In genomic region chr11:2402106-2402505, GRCh38 we compare ENCODE assay signal across 13 cellular contexts. TPM values are rescaled to one million over a fixed set of nuclear protein-coding genes. Genes with fewer than 3 reads are reported as not detected.
DNase-seq lines count a peak whose midpoint lies in the region; ATAC-seq, FAIRE-seq and TF ChIP-seq lines count a peak whose summit lies in the region.
"Had no signal": no experiment of that assay in that cellular context is flagged by ENCODE, and none has a peak within 500 bp of the region (broad histone marks: within the 10 kb centered on the region; RNA-seq: fewer than 3 reads in every experiment).

No MANE protein-coding gene starts in this region.

- H3K79me2 ChIP-seq in KMS-11 (ENCODE audit: insufficient read depth, low read depth) (peaks cover 17% of the 10 kb centered on the region; the same call in 1 of the 2 replicates), GM12878 (ENCODE audit: control insufficient read depth, insufficient read depth, low read length) (peaks cover 24% of the 10 kb centered on the region)

- no TSS peak for BruUV-seq in GM12878 (replicated peaks; lab: Mats Ljungman, UMichigan)

- WGBS in GM12878 (ENCODE audit: insufficient coverage, insufficient replicate concordance, low lambda C conversion rate, missing lambda C conversion rate): 93% methylated on average over 12 of the region's 13 CpGs

- peaks cover 0 to 26% (median 9%) of the 10 kb centered on the region in 4 donors for H3K4me1 Mint-ChIP-seq in CD4-positive, CD25-positive, alpha-beta regulatory T cell
- H3K4me1 Mint-ChIP-seq in naive thymus-derived CD4-positive, alpha-beta T cell: peaks cover 0 to 28% (median 16%) of the 10 kb centered on the region in 7 donors

- H3K9me3 Mint-ChIP-seq in CD4-positive, CD25-positive, alpha-beta regulatory T cell: no peaks in the 10 kb centered on the region
- no peaks in the 10 kb centered on the region for H3K9me3 Mint-ChIP-seq in naive thymus-derived CD4-positive, alpha-beta T cell

- H3K4me1 ChIP-seq in CD4-positive, CD25-positive, alpha-beta regulatory T cell (ENCODE audit: control insufficient read depth, insufficient read depth, low read length, poor library complexity, severe bottlenecking): peaks cover 21% of the 10 kb centered on the region
- H3K4me1 ChIP-seq in KMS-11 (ENCODE audit: low read depth, poor library complexity, severe bottlenecking) (peaks cover 6% of the 10 kb centered on the region), GM12878 (ENCODE audit: control insufficient read depth, insufficient read depth, low read length) (peaks cover 10% of the 10 kb centered on the region)
- H3K4me1 ChIP-seq in naive thymus-derived CD4-positive, alpha-beta T cell (ENCODE audit: control insufficient read depth in 2 of 2, insufficient read depth in 2 of 2, low read length in 2 of 2): peaks cover 19 to 22% of the 10 kb centered on the region in 2 donors

- no peak for TF ChIP-seq RAD21 in GM12878 (IDR thresholded peaks at IDR 0.05; ENCODE audit: insufficient read depth, low read depth, low read length)

- SMC1A ChIA-PET in GM12878 (lab: Charles Lee; ENCODE audit: uncharacterized antibody, unreplicated experiment): no interaction called here

- H3K27ac ChIP-seq in CD4-positive, CD25-positive, alpha-beta regulatory T cell (ENCODE audit: insufficient read depth, low read length, poor library complexity, severe bottlenecking): no peak overlapping the region
- no peak overlapping the region for H3K27ac ChIP-seq in KMS-11
- no peak overlapping the region for H3K27ac ChIP-seq in GM12878 (ENCODE audit: control insufficient read depth, insufficient read depth)
- no peak overlapping the region for H3K27ac ChIP-seq in naive thymus-derived CD4-positive, alpha-beta T cell (ENCODE audit: low read depth, low read length)
- H3K27ac ChIP-seq in substantia nigra (ENCODE audit: low read depth, low read length, poor library complexity, severe bottlenecking): no peak overlapping the region
- H3K27ac ChIP-seq: parathyroid adenoma had no signal

- no peak for TF ChIP-seq EP300 in GM12878 (IDR thresholded peaks at IDR 0.05; ENCODE audit: borderline replicate concordance in 1 of 2, control insufficient read depth in 1 of 2, low read depth in 2 of 2, low read length in 2 of 2)

- TF ChIP-seq POLR2A in GM12878 (IDR thresholded peaks at IDR 0.05; ENCODE audit: low read depth, low read length): 0 out of 2 replicates have a peak, but pooled peaks have one; percentile 24

- RAD21 ChIA-PET in GM12878 (lab: Charles Lee; ENCODE audit: unreplicated experiment): interaction anchor here (0.6 kb wide), 1 partner anchor 620 kb away, joined by 3 read pairs; no protein-coding TSS in a partner anchor

- H4K20me1 ChIP-seq in KMS-11 (ENCODE audit: insufficient read depth): no peaks in the 10 kb centered on the region
- H4K20me1 ChIP-seq in GM12878 (ENCODE audit: control insufficient read depth, insufficient read depth): no peaks in the 10 kb centered on the region

- no peak overlapping the region for H2AFZ ChIP-seq in KMS-11 (ENCODE audit: low read depth)
- H2AFZ ChIP-seq in GM12878 (ENCODE audit: control insufficient read depth, low read depth, low read length): no peak overlapping the region
- H2AFZ ChIP-seq: parathyroid adenoma had no signal

- in situ Hi-C loops in GM12878 (cut with MboI): no loop called here

- peaks cover 21% of the 10 kb centered on the region for H3K36me3 ChIP-seq in CD4-positive, CD25-positive, alpha-beta regulatory T cell (ENCODE audit: control insufficient read depth, insufficient read depth, low read length)
- H3K36me3 ChIP-seq in KMS-11 (ENCODE audit: insufficient read depth) (no peaks in the 10 kb centered on the region), GM12878 (ENCODE audit: control insufficient read depth in 2 of 2, insufficient read depth in 2 of 2, low read length in 1 of 2) (peaks cover 4 to 5% of the 10 kb centered on the region in 2 experiments; a peak in 3 of 4 replicates)
- H3K36me3 ChIP-seq in naive thymus-derived CD4-positive, alpha-beta T cell (ENCODE audit: control insufficient read depth in 2 of 3, insufficient read depth in 3 of 3, low read length in 3 of 3): peaks cover 0 to 38% (median 0%) of the 10 kb centered on the region in 3 experiments

- TF ChIP-seq CTCF in KMS-11 (conservative IDR thresholded peaks at IDR 0.05; ENCODE audit: low read depth, low read length) (no peak), GM12878 (IDR thresholded peaks at IDR 0.05 in 2 of 3, conservative IDR thresholded peaks at IDR 0.05 in 1 of 3; ENCODE audit: control insufficient read depth in 2 of 3, extremely low read depth in 1 of 3, insufficient read depth in 1 of 3, low read depth in 3 of 3, low read length in 3 of 3) (no peak)

- POLR2A ChIA-PET in GM12878 (lab: Charles Lee): no interaction called here
- POLR2A ChIA-PET in naive thymus-derived CD4-positive, alpha-beta T cell (lab: Charles Lee): interaction anchor here (3.5 kb wide), 1 partner anchor 100 kb away, joined by 27 read pairs; the partner anchor contains the start of genes C11orf21 and TSPAN32

- FAIRE-seq in GM12878 (lab: Jason Lieb, UNC): no peak
- no peak for FAIRE-seq in GM19239 (lab: Jason Lieb, UNC)

- peak overlapping the region; percentile 79; the same call in 1 of the 2 replicates for H3K4me2 ChIP-seq in KMS-11
- H3K4me2 ChIP-seq in GM12878 (ENCODE audit: control insufficient read depth, insufficient read depth): peak overlapping the region; percentile 93

- intact Hi-C loops in GM12878 (cut with micrococcal nuclease; ENCODE audit: unreplicated experiment): loop anchor here (5.0 kb wide), 1 partner anchor 550 kb away; the partner anchor contains the start of gene LSP1
- intact Hi-C loops in naive thymus-derived CD4-positive, alpha-beta T cell (cut with micrococcal nuclease): loop anchor here (5.0 to 10.0 kb wide), 2 partner anchors 830 to 1087 kb away; partner anchors contain the start of gene DUSP8 (in 1 of the 2)

- no peaks in the 10 kb centered on the region for H3K27me3 Mint-ChIP-seq in CD4-positive, CD25-positive, alpha-beta regulatory T cell
- H3K27me3 Mint-ChIP-seq in naive thymus-derived CD4-positive, alpha-beta T cell: peaks cover 0 to 2% (median 0%) of the 10 kb centered on the region in 5 donors

- H3K4me3 Mint-ChIP-seq in CD4-positive, CD25-positive, alpha-beta regulatory T cell: peak overlapping the region; percentile 91 to 97 (median 94)
- peak overlapping the region; percentile 87 to 97 (median 92) for H3K4me3 Mint-ChIP-seq in naive thymus-derived CD4-positive, alpha-beta T cell

- H3K36me3 Mint-ChIP-seq in CD4-positive, CD25-positive, alpha-beta regulatory T cell: peaks cover 1% of the 10 kb centered on the region
- H3K36me3 Mint-ChIP-seq in naive thymus-derived CD4-positive, alpha-beta T cell: peaks cover 0 to 10% (median 0%) of the 10 kb centered on the region in 5 donors

- H3K27me3 ChIP-seq in CD4-positive, CD25-positive, alpha-beta regulatory T cell (ENCODE audit: control insufficient read depth, insufficient read depth, low read length): no peaks in the 10 kb centered on the region
- H3K27me3 ChIP-seq in KMS-11 (ENCODE audit: insufficient read depth, low read depth) (peaks cover 7% of the 10 kb centered on the region), GM12878 (replicated peaks in 1 of 2; ENCODE audit: control insufficient read depth in 2 of 2, insufficient read depth in 2 of 2, low read length in 1 of 2) (no peaks in the 10 kb centered on the region)
- H3K27me3 ChIP-seq in naive thymus-derived CD4-positive, alpha-beta T cell (ENCODE audit: control insufficient read depth in 2 of 2, insufficient read depth in 2 of 2, low read length in 2 of 2): no peaks in the 10 kb centered on the region
- H3K27me3 ChIP-seq: heart right ventricle had no signal

- ATAC-seq in CD4-positive, CD25-positive, alpha-beta regulatory T cell (ENCODE audit: low read depth in 2 of 2): no peak
- ATAC-seq in GM12878 (no peak), GM18502 (IDR thresholded peaks at IDR 0.05; ENCODE audit: poor library complexity, unreplicated experiment) (no peak)
- no peak for ATAC-seq in naive thymus-derived CD4-positive, alpha-beta T cell
- ATAC-seq: heart right ventricle had no signal

- no peak for DNase-seq in CD4-positive, CD25-positive, alpha-beta regulatory T cell
- DNase-seq in GM12878 (ENCODE audit: low read depth, low spot score) (no peak), NCI-H1694 (lab: John Stamatoyannopoulos, UW) (no peak), GM19239 (ENCODE audit: insufficient read length, low spot score) (no peak), substantia nigra (lab: John Stamatoyannopoulos, UW) (no peak)
- no peak for DNase-seq in naive thymus-derived CD4-positive, alpha-beta T cell
- DNase-seq: amniotic stem cell, GDM1, heart right ventricle, NCI-H2081 had no signal

- no peaks in the 10 kb centered on the region for H3K9me3 ChIP-seq in CD4-positive, CD25-positive, alpha-beta regulatory T cell (ENCODE audit: control insufficient read depth in 2 of 2, low read length in 2 of 2)
- H3K9me3 ChIP-seq in GM12878 (replicated peaks; ENCODE audit: control insufficient read depth, insufficient read depth, low read length): no peaks in the 10 kb centered on the region
- no peaks in the 10 kb centered on the region for H3K9me3 ChIP-seq in naive thymus-derived CD4-positive, alpha-beta T cell (ENCODE audit: control insufficient read depth in 2 of 3, low read length in 3 of 3)
- H3K9me3 ChIP-seq: heart right ventricle had no signal

- no peak overlapping the region for H3K4me3 ChIP-seq in CD4-positive, CD25-positive, alpha-beta regulatory T cell (ENCODE audit: low read depth, low read length)
- H3K4me3 ChIP-seq in KMS-11 (IDR thresholded peaks at IDR 0.05; ENCODE audit: insufficient read depth, low read depth, low read length) (no peak overlapping the region), GM12878 (peak overlapping the region; percentile 92; the same call in 1 of the 2 replicates)
- no peak overlapping the region for H3K4me3 ChIP-seq in naive thymus-derived CD4-positive, alpha-beta T cell (ENCODE audit: low read length)

- peak overlapping the region in 2 of 3 donors; percentile 26 to 71 for H3K27ac Mint-ChIP-seq in CD4-positive, CD25-positive, alpha-beta regulatory T cell
- peak overlapping the region in 5 of 9 donors; percentile 12 to 95 (median 70) for H3K27ac Mint-ChIP-seq in naive thymus-derived CD4-positive, alpha-beta T cell

- CTCF ChIA-PET in GM12878 (lab: Yijun Ruan, JAX): interaction anchor here (5.1 kb wide), 1 partner anchor 97 kb away, joined by 37 read pairs; no protein-coding TSS in a partner anchor
- CTCF ChIA-PET in naive thymus-derived CD4-positive, alpha-beta T cell (lab: Charles Lee): interaction anchor here (1.0 kb wide), 1 partner anchor 19 kb away, joined by 3 read pairs; no protein-coding TSS in a partner anchor

- no peak overlapping the region; the same call in 1 of the 2 replicates for H3K9ac ChIP-seq in KMS-11
- H3K9ac ChIP-seq in GM12878 (ENCODE audit: control insufficient read depth, insufficient read depth, low read length): 0 out of 2 replicates have a peak overlapping the region, but pooled peaks have one; percentile 81
- H3K9ac ChIP-seq: parathyroid adenoma had no signal

RNA-seq across cellular contexts. Expression of gene TSSC4, which starts 1.6 kb away (rescaled TPM):
- total RNA-seq in CD4-positive, CD25-positive, alpha-beta regulatory T cell: 59.6 TPM
- 10 to 100 TPM; 68.5 to 97.4 (median 76.9) TPM for polyA plus RNA-seq in CD4-positive, CD25-positive, alpha-beta regulatory T cell
- 17.2 and 17.7 TPM in 2 replicates for total RNA-seq in GM12878 (2013; cell fraction: nucleolus; rRNA removed)
- 49.0 and 52.2 TPM in 2 replicates for total RNA-seq in GM12878 (2014; rRNA removed)
- total RNA-seq in GM12878 (2014; rRNA removed; fragmentation: Illumina TruSeq; extraction: Trizol): 15.9 and 19.0 TPM in 2 replicates
- total RNA-seq in GM12878 (2021): 52.6 and 55.4 TPM in 2 replicates
- polyA plus RNA-seq in GM12878 (2011; ENCODE audit: low read depth): 5.7 TPM
- 6.4 and 14.7 TPM in 2 replicates for polyA plus RNA-seq in GM12878 (2011; rRNA removed)
- polyA plus RNA-seq in GM12878 (2011; cell fraction: cytosol; rRNA removed): 21.9 and 41.0 TPM in 2 replicates
- 62.3 and 80.7 TPM in 2 replicates for polyA plus RNA-seq in GM12878 (2011; cell fraction: nucleus; rRNA removed)
- polyA plus RNA-seq in GM12878 (2012): 21.8 and 26.7 TPM in 2 replicates
- 0.36 and 5.3 TPM in 2 replicates for polyA plus RNA-seq in GM12878 (2014; fragmentation: Illumina TruSeq; extraction: Trizol)
- polyA plus RNA-seq in GM12878 (2014; fragmentation: Nextera tagmentation; extraction: Ambion mirVana): 1 to 10 TPM in 1 of 2 experiments, under 1 TPM in 1; 0.69 to 5.3 TPM
- 32.3 and 43.8 TPM in 2 replicates for polyA plus RNA-seq in GM12878 (2014; rRNA removed)
- 10 to 100 TPM; 62.8 to 70.1 TPM for polyA plus RNA-seq in GM12878 (2016; fragmentation: Nextera tagmentation; extraction: Ambion mirVana)
- polyA minus RNA-seq in GM12878 (2011; rRNA and poly(A)+ RNA removed): 11.3 and 24.7 TPM in 2 replicates
- polyA minus RNA-seq in GM12878 (2011; cell fraction: cytosol; rRNA and poly(A)+ RNA removed): 13.5 and 18.3 TPM in 2 replicates
- 20.7 and 40.5 TPM in 2 replicates for polyA minus RNA-seq in GM12878 (2011; cell fraction: nucleus; rRNA and poly(A)+ RNA removed)
- total RNA-seq in naive thymus-derived CD4-positive, alpha-beta T cell: 10 to 100 TPM; 43.6 to 55.0 (median 50.9) TPM
- polyA plus RNA-seq in naive thymus-derived CD4-positive, alpha-beta T cell: 10 to 100 TPM; 51.7 to 83.7 TPM

RNA-seq across cellular contexts. Expression of gene CD81, which starts 25.0 kb away (rescaled TPM):
- total RNA-seq in CD4-positive, CD25-positive, alpha-beta regulatory T cell: 156 TPM
- polyA plus RNA-seq in CD4-positive, CD25-positive, alpha-beta regulatory T cell: 10 to 100 TPM; 13.2 to 35.4 (median 16.2) TPM
- 117 and 127 TPM in 2 replicates for total RNA-seq in GM12878 (2013; cell fraction: nucleolus; rRNA removed)
- total RNA-seq in GM12878 (2014; rRNA removed) (58.2 and 59.2 TPM in 2 replicates), GM12878 (2014; rRNA removed; fragmentation: Illumina TruSeq; extraction: Trizol) (48.9 and 55.3 TPM in 2 replicates), GM12878 (2021) (145 TPM in 2 replicates)
- polyA plus RNA-seq in GM12878 (2011; ENCODE audit: low read depth): 105 TPM
- polyA plus RNA-seq in GM12878 (2011; rRNA removed) (55.2 and 106 TPM in 2 replicates), GM12878 (2014; fragmentation: Illumina TruSeq; extraction: Trizol) (49.0 and 99.3 TPM in 2 replicates), GM12878 (2014; fragmentation: Nextera tagmentation; extraction: Ambion mirVana) (1 to 10 TPM; 2.0 to 7.8 TPM), GM12878 (2014; rRNA removed) (118 and 139 TPM in 2 replicates), GM12878 (2016; fragmentation: Nextera tagmentation; extraction: Ambion mirVana) (10 to 100 TPM; 18.1 to 24.1 TPM)
- polyA plus RNA-seq in GM12878 (2011; cell fraction: cytosol; rRNA removed): 215 and 249 TPM in 2 replicates
- 252 and 253 TPM in 2 replicates for polyA plus RNA-seq in GM12878 (2011; cell fraction: nucleus; rRNA removed)
- 161 and 203 TPM in 2 replicates for polyA plus RNA-seq in GM12878 (2012)
- 150 and 192 TPM in 2 replicates for polyA minus RNA-seq in GM12878 (2011; rRNA and poly(A)+ RNA removed)
- 81.7 and 85.6 TPM in 2 replicates for polyA minus RNA-seq in GM12878 (2011; cell fraction: cytosol; rRNA and poly(A)+ RNA removed)
- polyA minus RNA-seq in GM12878 (2011; cell fraction: nucleus; rRNA and poly(A)+ RNA removed): 38.2 and 56.5 TPM in 2 replicates
- 100 to 1,000 TPM in 4 of 5 experiments, 10 to 100 TPM in 1; 97.5 to 173 (median 138) TPM for total RNA-seq in naive thymus-derived CD4-positive, alpha-beta T cell
- 10 to 100 TPM; 19.0 to 39.6 TPM for polyA plus RNA-seq in naive thymus-derived CD4-positive, alpha-beta T cell

RNA-seq across cellular contexts. Expression of gene TRPM5, which starts 42.2 kb away (rescaled TPM):
- total RNA-seq in CD4-positive, CD25-positive, alpha-beta regulatory T cell: 0.17 TPM
- not detected for polyA plus RNA-seq in CD4-positive, CD25-positive, alpha-beta regulatory T cell
- total RNA-seq in GM12878 (2013; cell fraction: nucleolus; rRNA removed): not detected in 2 replicates
- total RNA-seq in GM12878 (2014; rRNA removed) (not detected in 2 replicates), GM12878 (2014; rRNA removed; fragmentation: Illumina TruSeq; extraction: Trizol) (not detected in 2 replicates), GM12878 (2021) (not detected in 2 replicates)
- not detected for polyA plus RNA-seq in GM12878 (2011; ENCODE audit: low read depth)
- polyA plus RNA-seq in GM12878 (2011; rRNA removed) (not detected in 2 replicates), GM12878 (2014; fragmentation: Illumina TruSeq; extraction: Trizol) (not detected in 2 replicates), GM12878 (2014; fragmentation: Nextera tagmentation; extraction: Ambion mirVana) (not detected), GM12878 (2014; rRNA removed) (not detected in 2 replicates), GM12878 (2016; fragmentation: Nextera tagmentation; extraction: Ambion mirVana) (not detected)
- polyA plus RNA-seq in GM12878 (2011; cell fraction: cytosol; rRNA removed): not detected in 2 replicates
- polyA plus RNA-seq in GM12878 (2011; cell fraction: nucleus; rRNA removed): not detected in 2 replicates
- not detected in 2 replicates for polyA plus RNA-seq in GM12878 (2012)
- not detected in 2 replicates for polyA minus RNA-seq in GM12878 (2011; rRNA and poly(A)+ RNA removed)
- not detected in 2 replicates for polyA minus RNA-seq in GM12878 (2011; cell fraction: cytosol; rRNA and poly(A)+ RNA removed)
- not detected in 2 replicates for polyA minus RNA-seq in GM12878 (2011; cell fraction: nucleus; rRNA and poly(A)+ RNA removed)
- total RNA-seq in naive thymus-derived CD4-positive, alpha-beta T cell: 1 to 10 TPM in 1 of 5 experiments, under 1 TPM in 4; 0.05 to 1.1 (median 0.73) TPM
- under 1 TPM in 1 of 2 donors, not detected in 1; 0.09 TPM for polyA plus RNA-seq in naive thymus-derived CD4-positive, alpha-beta T cell
- total RNA-seq: heart right ventricle had no signal
- polyA plus RNA-seq: heart right ventricle had no signal

RNA-seq across cellular contexts. Expression of gene KCNQ1, which starts 42.7 kb away (rescaled TPM):
- 13.4 TPM for total RNA-seq in CD4-positive, CD25-positive, alpha-beta regulatory T cell
- polyA plus RNA-seq in CD4-positive, CD25-positive, alpha-beta regulatory T cell: 1 to 10 TPM; 5.5 to 7.9 (median 6.4) TPM
- 0.71 and 0.81 TPM in 2 replicates for total RNA-seq in GM12878 (2013; cell fraction: nucleolus; rRNA removed)
- total RNA-seq in GM12878 (2014; rRNA removed): not detected in 2 replicates
- not detected in 2 replicates for total RNA-seq in GM12878 (2014; rRNA removed; fragmentation: Illumina TruSeq; extraction: Trizol)
- 0.15 and 0.16 TPM in 2 replicates for total RNA-seq in GM12878 (2021)
- not detected for polyA plus RNA-seq in GM12878 (2011; ENCODE audit: low read depth)
- 0.06 and 0.12 TPM in 2 replicates for polyA plus RNA-seq in GM12878 (2011; rRNA removed)
- 0.10 and 0.18 TPM in 2 replicates for polyA plus RNA-seq in GM12878 (2011; cell fraction: cytosol; rRNA removed)
- 0.03 and 0.15 TPM in 2 replicates for polyA plus RNA-seq in GM12878 (2011; cell fraction: nucleus; rRNA removed)
- 0.19 and 0.25 TPM in 2 replicates for polyA plus RNA-seq in GM12878 (2012)
- polyA plus RNA-seq in GM12878 (2014; fragmentation: Illumina TruSeq; extraction: Trizol): 0.03 TPM in 1 of 2 replicates, not detected in the other
- polyA plus RNA-seq in GM12878 (2014; fragmentation: Nextera tagmentation; extraction: Ambion mirVana): not detected
- not detected in 2 replicates for polyA plus RNA-seq in GM12878 (2014; rRNA removed)
- not detected for polyA plus RNA-seq in GM12878 (2016; fragmentation: Nextera tagmentation; extraction: Ambion mirVana)
- polyA minus RNA-seq in GM12878 (2011; rRNA and poly(A)+ RNA removed): 0.15 and 0.41 TPM in 2 replicates
- polyA minus RNA-seq in GM12878 (2011; cell fraction: cytosol; rRNA and poly(A)+ RNA removed): not detected in 2 replicates
- not detected in 2 replicates for polyA minus RNA-seq in GM12878 (2011; cell fraction: nucleus; rRNA and poly(A)+ RNA removed)
- 10 to 100 TPM; 14.7 to 46.4 (median 41.4) TPM for total RNA-seq in naive thymus-derived CD4-positive, alpha-beta T cell
- 10 to 100 TPM; 15.8 to 20.9 TPM for polyA plus RNA-seq in naive thymus-derived CD4-positive, alpha-beta T cell
